Comparison of ENCODE assay signal across 8 cellular contexts in genomic region chr16:67673712-67674580, GRCh38.
DNase-seq lines count a peak whose midpoint lies in the region; ATAC-seq lines count a peak whose summit lies in the region.

No MANE protein-coding gene starts in this region.

- ATAC-seq in GM19463 (IDR thresholded peaks at IDR 0.05; ENCODE audit: unreplicated experiment): no peak
- no peak for ATAC-seq in GM18519 (IDR thresholded peaks at IDR 0.05; ENCODE audit: low FRiP score, unreplicated experiment)

- H3K27ac ChIP-seq in rectal smooth muscle tissue (ENCODE audit: low read depth, low read length): peak overlapping the region; percentile 57

- DNase-seq in DMS53 treated with DMSO at 0.1 percent for 48 hours (lab: John Stamatoyannopoulos, UW; ENCODE audit: unreplicated experiment) (peak; percentile 21), OCI-M1 (lab: John Stamatoyannopoulos, UW) (peak; percentile 36), fibroblast of gingiva (ENCODE audit: low read depth) (peak; percentile 64), NCI-H2171 treated with DMSO at 0.1 percent for 48 hours (lab: John Stamatoyannopoulos, UW) (no peak), GOT3 (lab: John Stamatoyannopoulos, UW) (no peak)

- H3K9ac ChIP-seq in rectal smooth muscle tissue (ENCODE audit: low read length): no peak overlapping the region

- no peaks in the 10 kb centered on the region for H3K27me3 ChIP-seq in rectal smooth muscle tissue (ENCODE audit: control insufficient read depth, insufficient read depth, low read length)

- H3K4me3 ChIP-seq in rectal smooth muscle tissue (ENCODE audit: low read length): no peak overlapping the region

- H3K4me1 ChIP-seq in rectal smooth muscle tissue (ENCODE audit: control insufficient read depth, insufficient read depth, low read length): peaks cover 2% of the 10 kb centered on the region

- no peaks in the 10 kb centered on the region for H3K36me3 ChIP-seq in rectal smooth muscle tissue (ENCODE audit: control insufficient read depth, insufficient read depth, low read length)

Comparison
In these comparisons a context has a peak if more than half of its experiments do, and no peak if none do; other contexts are left out.
1. DNase-seq: peak in DMS53 treated with DMSO at 0.1 percent for 48 hours (single experiment), OCI-M1 (single experiment) and fibroblast of gingiva (single experiment); none in NCI-H2171 treated with DMSO at 0.1 percent for 48 hours (single experiment) and GOT3 (single experiment).